In the genomic region with DNA sequence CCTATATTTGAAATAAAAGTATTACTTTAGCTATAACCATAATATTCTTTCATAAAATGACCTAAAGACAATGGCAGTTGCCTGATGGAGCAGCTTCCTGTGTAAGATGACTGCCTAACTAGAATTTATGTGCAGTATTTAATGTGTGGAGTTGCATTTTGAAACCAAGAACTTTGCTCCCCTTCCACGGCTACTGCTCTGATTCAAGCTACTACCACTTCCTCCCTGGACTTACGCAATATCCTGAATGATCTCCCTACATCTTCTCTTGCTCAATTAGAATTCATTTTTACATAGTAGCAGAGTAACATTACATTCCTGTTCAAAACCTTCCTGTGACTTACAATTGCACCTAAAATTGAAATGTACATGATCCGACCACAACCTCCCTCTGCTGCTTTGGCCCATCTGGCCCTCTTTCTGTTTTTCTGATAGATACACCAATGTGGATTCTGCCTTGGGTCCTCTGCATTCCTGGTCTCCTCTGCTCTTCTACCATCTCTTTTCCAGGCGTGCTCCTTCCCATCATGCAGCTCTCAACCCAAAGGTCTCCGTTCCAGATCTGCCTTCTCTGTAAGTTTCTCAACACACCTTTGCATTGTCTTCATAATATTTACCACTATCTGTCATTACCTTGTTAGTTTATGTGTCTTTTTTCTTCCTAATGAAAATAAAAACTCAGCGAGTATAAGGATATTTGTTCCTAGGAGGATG, we compare ENCODE assay signal across 8 cellular contexts. TPM values are rescaled to one million over a fixed set of nuclear protein-coding genes. Genes with fewer than 3 reads are reported as not detected.
DNase-seq lines count a peak whose midpoint lies in the region; ATAC-seq and TF ChIP-seq lines count a peak whose summit lies in the region.

No MANE protein-coding gene starts in this region.

- ATAC-seq in HG02981 (IDR thresholded peaks at IDR 0.05; ENCODE audit: unreplicated experiment) = no peak

- H3K36me3 Mint-ChIP-seq in HFFc6 (ENCODE audit: low read depth) (peaks cover 6% of the 10 kb centered on the region), immature natural killer cell (no peaks in the 10 kb centered on the region)

- H3K4me3 Mint-ChIP-seq in HFFc6 (0 out of 2 replicates have a peak overlapping the region, but pooled peaks have one; percentile 13), immature natural killer cell (peak overlapping the region in 2 of 5 donors; percentile 23 to 27)

- peak overlapping the region; percentile 34 for H3K27ac Mint-ChIP-seq in HFFc6
- peak overlapping the region in 2 of 6 donors; percentile 4 to 60 for H3K27ac Mint-ChIP-seq in immature natural killer cell

- H3K27me3 Mint-ChIP-seq in HFFc6 (ENCODE audit: insufficient read depth) = no peaks in the 10 kb centered on the region
- peaks cover 0 to 10% (median 4%) of the 10 kb centered on the region in 3 donors for H3K27me3 Mint-ChIP-seq in immature natural killer cell (ENCODE audit: low read depth in 3 of 3)

- peak; percentile 57 for DNase-seq in A172 (ENCODE audit: low spot score)
- DNase-seq in HFFc6 = peak; percentile 30
- DNase-seq in UCSD-AML1 (lab: John Stamatoyannopoulos, UW; ENCODE audit: unreplicated experiment) = peak; percentile 9
- peak in 2 of 3 donors; percentile 2 to 4 for DNase-seq in immature natural killer cell
- DNase-seq in NCI-H2196 (lab: John Stamatoyannopoulos, UW; ENCODE audit: unreplicated experiment) = no peak
- no peak for DNase-seq in stimulated activated CD8-positive, alpha-beta memory T cell treated with anti-CD3 and anti-CD28 coated beads, Interleukin-4, amount 100 ng/mL, for 48 hours
- no peak for DNase-seq in epidermal melanocyte (ENCODE audit: insufficient read length, low spot score)

- H3K9me3 Mint-ChIP-seq in HFFc6 = peaks cover 14% of the 10 kb centered on the region
- peaks cover 0 to 4% (median 0%) of the 10 kb centered on the region in 6 donors for H3K9me3 Mint-ChIP-seq in immature natural killer cell

- no peak for TF ChIP-seq CTCF in HFFc6 (IDR thresholded peaks at IDR 0.05)

- H3K4me1 Mint-ChIP-seq in HFFc6 (ENCODE audit: low read depth) (peaks cover 24% of the 10 kb centered on the region), immature natural killer cell (peaks cover 6 to 13% of the 10 kb centered on the region in 2 donors)

RNA-seq across cellular contexts. Expression of gene USP25, which starts 47.4 kb away (rescaled TPM):
- total RNA-seq in A172 (2014; rRNA removed; shearing (Covaris generic)) = 26.7 and 34.1 TPM in 2 replicates
- 10 to 100 TPM; 13.8 to 18.3 (median 16.6) TPM for total RNA-seq in HFFc6 (2021; fragmentation: NEBNext Ultra II Directional; extraction: Animal tissue kit (Norgen Biotek cat#: 25700))
- polyA plus RNA-seq in immature natural killer cell = 10 to 100 TPM in 1 of 3 donors, 1 to 10 TPM in 2; 9.6 to 12.1 (median 9.8) TPM

Comparison
In these comparisons a context has a peak if more than half of its experiments do, and no peak if none do; other contexts are left out.
1. DNase-seq: peak in A172 (single experiment), HFFc6 (single experiment), UCSD-AML1 (single experiment) and immature natural killer cell (2 of 3); none in NCI-H2196 (single experiment), stimulated activated CD8-positive, alpha-beta memory T cell treated with anti-CD3 and anti-CD28 coated beads, Interleukin-4, amount 100 ng/mL, for 48 hours (single experiment) and epidermal melanocyte (single experiment).